1 cellular context compared by ENCODE assay signal in genomic region chr5:88743231-88743879, GRCh38.
TF ChIP-seq lines count a peak whose summit lies in the region.

No MANE protein-coding gene starts in this region.

TF ChIP-seq in H1, 55 proteins besides CTCF, POLR2A, EP300 and RAD21 (continued from another document):
- TF ChIP-seq CTBP2 (IDR thresholded peaks at IDR 0.05; ENCODE audit: borderline replicate concordance, insufficient read depth, insufficient read length, low read length) (no peak), SP1 (IDR thresholded peaks at IDR 0.05; ENCODE audit: low read depth, low read length) (no peak), NRF1 (IDR thresholded peaks at IDR 0.05; ENCODE audit: low read depth, low read length) (no peak), JUN (IDR thresholded peaks at IDR 0.05; ENCODE audit: low read depth, low read length) (no peak), FOSL1 (IDR thresholded peaks at IDR 0.05; ENCODE audit: insufficient read depth, low read depth, low read length) (no peak), RXRA (IDR thresholded peaks at IDR 0.05; ENCODE audit: insufficient read depth, low read depth, low read length) (no peak), TCF12 (IDR thresholded peaks at IDR 0.05; ENCODE audit: low read depth, low read length) (no peak), BACH1 (IDR thresholded peaks at IDR 0.05; ENCODE audit: low read length) (peak; percentile 62; the same call in 1 of the 2 replicates), SP4 (IDR thresholded peaks at IDR 0.05; ENCODE audit: low read length) (no peak), SIX5 (IDR thresholded peaks at IDR 0.05; ENCODE audit: low read depth, low read length) (no peak), SP2 (IDR thresholded peaks at IDR 0.05; ENCODE audit: low read length) (no peak), CBX5 (IDR thresholded peaks at IDR 0.05; ENCODE audit: low read depth, low read length) (no peak)
- TF ChIP-seq, protein P1, sequence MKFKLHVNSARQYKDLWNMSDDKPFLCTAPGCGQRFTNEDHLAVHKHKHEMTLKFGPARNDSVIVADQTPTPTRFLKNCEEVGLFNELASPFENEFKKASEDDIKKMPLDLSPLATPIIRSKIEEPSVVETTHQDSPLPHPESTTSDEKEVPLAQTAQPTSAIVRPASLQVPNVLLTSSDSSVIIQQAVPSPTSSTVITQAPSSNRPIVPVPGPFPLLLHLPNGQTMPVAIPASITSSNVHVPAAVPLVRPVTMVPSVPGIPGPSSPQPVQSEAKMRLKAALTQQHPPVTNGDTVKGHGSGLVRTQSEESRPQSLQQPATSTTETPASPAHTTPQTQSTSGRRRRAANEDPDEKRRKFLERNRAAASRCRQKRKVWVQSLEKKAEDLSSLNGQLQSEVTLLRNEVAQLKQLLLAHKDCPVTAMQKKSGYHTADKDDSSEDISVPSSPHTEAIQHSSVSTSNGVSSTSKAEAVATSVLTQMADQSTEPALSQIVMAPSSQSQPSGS (IDR thresholded peaks at IDR 0.05; ENCODE audit: low read length), result no peak
